ENCODE assay signal across 23 cellular contexts in the genomic region with DNA sequence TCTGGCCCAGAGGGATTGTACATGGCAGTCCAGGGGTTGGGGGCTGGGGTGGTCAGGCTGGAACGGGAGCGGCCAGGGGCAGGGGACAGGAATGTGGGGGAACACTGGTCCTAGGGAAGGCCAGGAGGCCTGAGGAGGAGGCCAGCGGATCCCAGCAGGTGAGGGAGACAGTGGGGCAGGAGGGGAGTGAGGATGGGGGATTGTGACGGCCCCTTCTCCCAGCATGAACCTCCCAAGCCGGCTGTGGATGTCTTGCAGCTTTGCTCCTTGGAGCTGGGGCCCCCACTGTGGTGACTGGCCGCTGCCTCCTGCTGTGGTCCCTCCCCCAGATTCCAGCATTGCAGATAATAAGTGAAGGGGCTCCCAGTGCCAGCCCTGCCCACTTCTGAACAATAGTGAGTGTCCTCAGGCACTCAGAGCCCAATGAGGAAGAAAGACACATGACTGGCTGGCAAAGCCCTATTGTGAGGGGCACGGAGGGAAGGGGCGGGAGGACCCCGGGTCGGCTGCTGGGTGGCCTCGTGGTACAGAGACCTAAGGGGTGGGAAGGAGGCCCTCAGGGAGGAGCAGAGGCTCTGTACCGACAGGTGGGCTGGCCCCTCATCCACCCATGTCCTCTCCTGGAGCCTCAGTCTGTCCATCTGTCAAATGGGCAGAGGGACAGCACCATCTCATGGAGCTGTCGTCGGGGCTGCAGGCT.
DNase-seq lines count a peak whose midpoint lies in the region; ATAC-seq and TF ChIP-seq lines count a peak whose summit lies in the region.
"Had no signal": no experiment of that assay in that cellular context is flagged by ENCODE, and none has a peak within 500 bp of the region (broad histone marks: within the 10 kb centered on the region; RNA-seq: fewer than 3 reads in every experiment).

No MANE protein-coding gene starts in this region.

- H4K8ac ChIP-seq in mesendoderm (ENCODE audit: low read depth, low read length): no peak overlapping the region

- no peak overlapping the region for H2AK5ac ChIP-seq in mesendoderm (ENCODE audit: low read length)

- H3K36me3 ChIP-seq in endodermal cell (ENCODE audit: control insufficient read depth, insufficient read depth, low read length): no peaks in the 10 kb centered on the region
- H3K36me3 ChIP-seq in ovary: no peaks in the 10 kb centered on the region
- no peaks in the 10 kb centered on the region for H3K36me3 ChIP-seq in mesendoderm (ENCODE audit: control insufficient read depth, insufficient read depth, low read length)
- H3K36me3 ChIP-seq: cardiac muscle cell, WERI-Rb-1 had no signal

- no peak for TF ChIP-seq EP300 in ovary (IDR thresholded peaks at IDR 0.05)

- H3K4ac ChIP-seq in mesendoderm (ENCODE audit: low read depth, low read length): no peak overlapping the region

- H3K79me2 ChIP-seq in mesendoderm (ENCODE audit: control insufficient read depth, insufficient read depth, low read length): no peaks in the 10 kb centered on the region

- WGBS in endodermal cell (ENCODE audit: insufficient coverage in 1 of 2, insufficient read length in 1 of 2), 2 experiments: 91 to 94% methylated on average over 6 to 14 of the region's 14 CpGs
- WGBS in ovary, 3 donors: 75 to 82% (median 75%) methylated on average over 14 of the region's 14 CpGs
- WGBS in mesendoderm (ENCODE audit: extremely low coverage, insufficient coverage, low lambda C conversion rate): no CpG with 5 or more reads among the region's 14 CpGs

- no peak overlapping the region for H3K27ac ChIP-seq in endodermal cell (ENCODE audit: low read depth, low read length)
- no peak overlapping the region for H3K27ac ChIP-seq in ovary
- no peak overlapping the region for H3K27ac ChIP-seq in mesendoderm (ENCODE audit: low read depth, low read length)
- H3K27ac ChIP-seq: cardiac muscle cell, RWPE1, WERI-Rb-1 had no signal

- no peaks in the 10 kb centered on the region for H3K79me1 ChIP-seq in mesendoderm (ENCODE audit: low read length)

- H3K4me1 ChIP-seq in endodermal cell (ENCODE audit: control insufficient read depth, insufficient read depth, low read length) (no peaks in the 10 kb centered on the region), ovary (ENCODE audit: insufficient read depth) (peaks cover 8% of the 10 kb centered on the region), mesendoderm (ENCODE audit: control insufficient read depth, low read depth, low read length) (no peaks in the 10 kb centered on the region)

- H3K27ac Mint-ChIP-seq in endodermal cell: no peak overlapping the region
- H3K27ac Mint-ChIP-seq: activated naive CD4-positive, alpha-beta T cell treated with anti-CD3 and anti-CD28 coated beads, Interleukin-2, amount 50 U/mL, for 24 hours; CD4-positive, alpha-beta T cell; memory B cell had no signal

- DNase-seq in cardiac septum (ENCODE audit: low spot score) (peak; percentile 66), left cardiac atrium (no peak), endodermal cell (peak; percentile 26), ovary (peak in 4 of 5 donors; percentile 4 to 22 (median 9)), mesendoderm (no peak)
- DNase-seq: activated CD4-positive, alpha-beta T cell treated with anti-CD3 and anti-CD28 coated beads, Interleukin-2, amount 50 U/mL, for 4 hours; dermis blood vessel endothelial cell; kidney glomerular epithelial cell; NCI-H2029 treated with DMSO at 0.1 percent for 48 hours; NCI-H774; occipital lobe; stimulated activated CD4-positive, alpha-beta T cell treated with anti-CD3 and anti-CD28 coated beads, Interleukin-4, amount 100 ng/mL, for 4 hours; stimulated activated naive CD4-positive, alpha-beta T cell; WERI-Rb-1 had no signal

- H3K23ac ChIP-seq in mesendoderm (ENCODE audit: low read length): no peak overlapping the region

- H2BK5ac ChIP-seq in mesendoderm (ENCODE audit: low read length): no peak overlapping the region

- no peaks in the 10 kb centered on the region for H3K4me1 Mint-ChIP-seq in endodermal cell
- H3K4me1 Mint-ChIP-seq: activated naive CD4-positive, alpha-beta T cell treated with anti-CD3 and anti-CD28 coated beads, Interleukin-2, amount 50 U/mL, for 24 hours; memory B cell had no signal

- intact Hi-C loops in cardiac septum (cut with DNase I): no loop called here
- intact Hi-C loops in left cardiac atrium (cut with DNase I): no loop called here
- intact Hi-C loops in ovary (cut with DNase I): no loop called here

- no peak overlapping the region for H3K18ac ChIP-seq in mesendoderm (ENCODE audit: low read length)

- no peak overlapping the region for H2BK120ac ChIP-seq in mesendoderm (ENCODE audit: low read depth, low read length)

- no peak overlapping the region for H3K4me3 ChIP-seq in endodermal cell (ENCODE audit: low read length)
- H3K4me3 ChIP-seq in ovary: no peak overlapping the region
- no peak overlapping the region for H3K4me3 ChIP-seq in mesendoderm (ENCODE audit: low read length)
- H3K4me3 ChIP-seq: cardiac muscle cell, K562 had no signal

- TF ChIP-seq POLR2A in ovary (IDR thresholded peaks at IDR 0.05): no peak

- no peaks in the 10 kb centered on the region for H3K36me3 Mint-ChIP-seq in endodermal cell (ENCODE audit: low read depth)
- H3K36me3 Mint-ChIP-seq: activated naive CD4-positive, alpha-beta T cell treated with anti-CD3 and anti-CD28 coated beads, Interleukin-2, amount 50 U/mL, for 24 hours; memory B cell had no signal

- no peak for ATAC-seq in left cardiac atrium
- ATAC-seq in HG02852 (IDR thresholded peaks at IDR 0.05; ENCODE audit: unreplicated experiment): no peak
- ATAC-seq in GM21737 (IDR thresholded peaks at IDR 0.05; ENCODE audit: unreplicated experiment): no peak
- ATAC-seq: HCT116, K562 had no signal

- H3K27me3 Mint-ChIP-seq in endodermal cell (ENCODE audit: insufficient read depth): no peaks in the 10 kb centered on the region
- H3K27me3 Mint-ChIP-seq: activated naive CD4-positive, alpha-beta T cell treated with anti-CD3 and anti-CD28 coated beads, Interleukin-2, amount 50 U/mL, for 24 hours had no signal

- H4K5ac ChIP-seq in mesendoderm (ENCODE audit: low read length): no peak overlapping the region

- H3K27me3 ChIP-seq in endodermal cell (ENCODE audit: control insufficient read depth, insufficient read depth, low read length, poor library complexity, severe bottlenecking) (no peaks in the 10 kb centered on the region), ovary (no peaks in the 10 kb centered on the region), mesendoderm (ENCODE audit: insufficient read depth, low read length, poor library complexity) (no peaks in the 10 kb centered on the region)
- H3K27me3 ChIP-seq: cardiac muscle cell had no signal

- TF ChIP-seq CTCF in endodermal cell (conservative IDR thresholded peaks at IDR 0.05): no peak
- TF ChIP-seq CTCF in ovary (IDR thresholded peaks at IDR 0.05): no peak

- H3K9me3 ChIP-seq in endodermal cell (ENCODE audit: control insufficient read depth, low read length) (no peaks in the 10 kb centered on the region), ovary (no peaks in the 10 kb centered on the region)

- H2BK15ac ChIP-seq in mesendoderm (replicated peaks; ENCODE audit: low read depth): no peak overlapping the region

- no peak overlapping the region for H3K56ac ChIP-seq in mesendoderm (ENCODE audit: low read length)

- H3K9ac ChIP-seq in endodermal cell (ENCODE audit: extremely low read depth, low read length, poor library complexity, severe bottlenecking): no peak overlapping the region
- H3K9ac ChIP-seq in mesendoderm (ENCODE audit: low read length): no peak overlapping the region

- no peak overlapping the region for H3K4me2 ChIP-seq in mesendoderm (ENCODE audit: low read length)

- no peak overlapping the region for H3K4me3 Mint-ChIP-seq in endodermal cell
- H3K4me3 Mint-ChIP-seq: activated naive CD4-positive, alpha-beta T cell treated with anti-CD3 and anti-CD28 coated beads, Interleukin-2, amount 50 U/mL, for 24 hours; CD4-positive, alpha-beta T cell; memory B cell had no signal

- H3K9me3 Mint-ChIP-seq in endodermal cell: no peaks in the 10 kb centered on the region
- H3K9me3 Mint-ChIP-seq: activated naive CD4-positive, alpha-beta T cell treated with anti-CD3 and anti-CD28 coated beads, Interleukin-2, amount 50 U/mL, for 24 hours had no signal

Comparison
In these comparisons a context has a peak if more than half of its experiments do, and no peak if none do; other contexts are left out.
1. DNase-seq: peak in cardiac septum (single experiment), endodermal cell (single experiment) and ovary (4 of 5); none in left cardiac atrium (single experiment) and mesendoderm (single experiment).